ENCODE assay signal across 10 cellular contexts in genomic region chr3:171168086-171168485, GRCh38.
DNase-seq lines count a peak whose midpoint lies in the region; ATAC-seq and TF ChIP-seq lines count a peak whose summit lies in the region.
"Had no signal": no experiment of that assay in that cellular context is flagged by ENCODE, and none has a peak within 500 bp of the region (broad histone marks: within the 10 kb centered on the region; RNA-seq: fewer than 3 reads in every experiment).

No MANE protein-coding gene starts in this region.

- TF ChIP-seq POLR2A in Peyer's patch (IDR thresholded peaks at IDR 0.05) = no peak

- in situ Hi-C loops in KBM-7 (cut with MboI; ENCODE audit: low pct_unique_long_range_greater_than_20kb, low sequenced_read_pairs) = loop anchor here (25.0 kb wide), 1 partner anchor 394 kb away; no protein-coding TSS in a partner anchor

- no peak overlapping the region for H3K4me2 ChIP-seq in fibroblast of lung (ENCODE audit: extremely low read depth, insufficient read depth, low read length)
- H3K4me2 ChIP-seq: BLaER1 had no signal

- no peak for ATAC-seq in activated T-cell treated with anti-CD3 and anti-CD28 coated beads, Interleukin-2, amount 50 U/mL, for 4 hours
- ATAC-seq in HG02885 (IDR thresholded peaks at IDR 0.05; ENCODE audit: poor library complexity, unreplicated experiment) = no peak

- H2AFZ ChIP-seq in fibroblast of lung (ENCODE audit: low read length) = no peak overlapping the region

- peak; percentile 16 for DNase-seq in NCI-H2227 (lab: John Stamatoyannopoulos, UW; ENCODE audit: unreplicated experiment)
- DNase-seq in NCI-H2227 treated with DMSO at 0.1 percent for 48 hours (lab: John Stamatoyannopoulos, UW) = no peak
- DNase-seq in Peyer's patch = peak in 1 of 3 donors; percentile 75
- DNase-seq in fibroblast of lung (ENCODE audit: low read depth in 2 of 2) = peak in 1 of 2 donors; percentile 84
- peak; percentile 97 for DNase-seq in renal cortical epithelial cell (ENCODE audit: low read depth)
- DNase-seq in activated T-cell treated with anti-CD3 and anti-CD28 coated beads, Interleukin-2, amount 50 U/mL, for 4 hours = no peak
- no peak for DNase-seq in KBM-7

- H3K4me3 ChIP-seq in Peyer's patch = no peak overlapping the region
- H3K4me3 ChIP-seq in fibroblast of lung (replicated peaks in 1 of 4; ENCODE audit: control extremely low read depth in 1 of 4, insufficient read depth in 1 of 4, low read depth in 3 of 4, low read length in 4 of 4) = no peak overlapping the region
- H3K4me3 ChIP-seq: BLaER1 had no signal

- H3K27me3 Mint-ChIP-seq in activated T-cell treated with anti-CD3 and anti-CD28 coated beads, Interleukin-2, amount 50 U/mL, for 4 hours (ENCODE audit: low read depth) = no peaks in the 10 kb centered on the region
- H3K27me3 Mint-ChIP-seq: stimulated activated naive CD8-positive, alpha-beta T cell treated with anti-CD3 and anti-CD28 coated beads, Interleukin-15, Interleukin-2, amounts not matched to agents 100 ng/mL and 50 ng/mL, for 24 hours had no signal

- TF ChIP-seq CTCF in Peyer's patch (IDR thresholded peaks at IDR 0.05) (peak in 4 of 6 experiments; percentile 13 to 84 (median 72)), fibroblast of lung (conservative IDR thresholded peaks at IDR 0.05 in 1 of 2, IDR thresholded peaks at IDR 0.05 in 1 of 2; ENCODE audit: low read depth in 1 of 2, low read length in 2 of 2) (peak; percentile 3 to 41)

- H3K9ac ChIP-seq in fibroblast of lung (ENCODE audit: insufficient read depth, low read length) = no peak overlapping the region
- H3K9ac ChIP-seq: BLaER1 had no signal

- H3K4me3 Mint-ChIP-seq in activated T-cell treated with anti-CD3 and anti-CD28 coated beads, Interleukin-2, amount 50 U/mL, for 4 hours = no peak overlapping the region
- H3K4me3 Mint-ChIP-seq: stimulated activated naive CD8-positive, alpha-beta T cell treated with anti-CD3 and anti-CD28 coated beads, Interleukin-15, Interleukin-2, amounts not matched to agents 100 ng/mL and 50 ng/mL, for 24 hours had no signal

- no peaks in the 10 kb centered on the region for H3K79me2 ChIP-seq in fibroblast of lung (ENCODE audit: control insufficient read depth, insufficient read depth, low read length)

- H3K27ac ChIP-seq in Peyer's patch (peak overlapping the region in 2 of 4 donors; percentile 60 to 64), fibroblast of lung (ENCODE audit: insufficient read depth, low read length) (no peak overlapping the region)
- H3K27ac ChIP-seq: BLaER1 had no signal

- peaks cover 0 to 10% (median 0%) of the 10 kb centered on the region in 3 donors for H3K36me3 ChIP-seq in Peyer's patch
- no peaks in the 10 kb centered on the region for H3K36me3 ChIP-seq in fibroblast of lung (ENCODE audit: control insufficient read depth, insufficient read depth, low read length)
- H3K36me3 ChIP-seq: BLaER1 had no signal

- H3K9me3 Mint-ChIP-seq in activated T-cell treated with anti-CD3 and anti-CD28 coated beads, Interleukin-2, amount 50 U/mL, for 4 hours = no peaks in the 10 kb centered on the region
- H3K9me3 Mint-ChIP-seq: stimulated activated naive CD8-positive, alpha-beta T cell treated with anti-CD3 and anti-CD28 coated beads, Interleukin-15, Interleukin-2, amounts not matched to agents 100 ng/mL and 50 ng/mL, for 24 hours had no signal

- no peaks in the 10 kb centered on the region for H3K9me3 ChIP-seq in Peyer's patch
- H3K9me3 ChIP-seq in fibroblast of lung (ENCODE audit: control insufficient read depth, insufficient read depth, low read depth, low read length) = no peaks in the 10 kb centered on the region

- H3K4me1 ChIP-seq in Peyer's patch (peaks cover 0 to 26% (median 1%) of the 10 kb centered on the region in 4 donors), fibroblast of lung (ENCODE audit: control insufficient read depth, extremely low read depth, insufficient read depth, low read length) (peaks cover 5% of the 10 kb centered on the region)
- H3K4me1 ChIP-seq: BLaER1 had no signal

- no peaks in the 10 kb centered on the region for H3K27me3 ChIP-seq in Peyer's patch
- H3K27me3 ChIP-seq in fibroblast of lung (ENCODE audit: control insufficient read depth, insufficient read depth, low read length) = no peaks in the 10 kb centered on the region
- H3K27me3 ChIP-seq: BLaER1 had no signal

- H4K20me1 ChIP-seq in fibroblast of lung (ENCODE audit: control insufficient read depth, extremely low read depth, insufficient read depth, low read length) = no peaks in the 10 kb centered on the region
- H4K20me1 ChIP-seq: BLaER1 had no signal

- H3K36me3 Mint-ChIP-seq in activated T-cell treated with anti-CD3 and anti-CD28 coated beads, Interleukin-2, amount 50 U/mL, for 4 hours (ENCODE audit: insufficient read depth) = peaks cover 54% of the 10 kb centered on the region

- H3K4me1 Mint-ChIP-seq in activated T-cell treated with anti-CD3 and anti-CD28 coated beads, Interleukin-2, amount 50 U/mL, for 4 hours (ENCODE audit: low read depth) = peaks cover 21% of the 10 kb centered on the region

Comparison
In these comparisons a context has a peak if more than half of its experiments do, and no peak if none do; other contexts are left out.
1. DNase-seq: peak in NCI-H2227 (single experiment) and renal cortical epithelial cell (single experiment); none in NCI-H2227 treated with DMSO at 0.1 percent for 48 hours (single experiment), activated T-cell treated with anti-CD3 and anti-CD28 coated beads, Interleukin-2, amount 50 U/mL, for 4 hours (single experiment) and KBM-7 (single experiment).